Comparison of ENCODE assay signal across 9 cellular contexts in genomic region chr12:109763201-109763841, GRCh38. TPM values are rescaled to one million over a fixed set of nuclear protein-coding genes. Genes with fewer than 3 reads are reported as not detected.
DNase-seq lines count a peak whose midpoint lies in the region; ATAC-seq and TF ChIP-seq lines count a peak whose summit lies in the region.
"Had no signal": no experiment of that assay in that cellular context is flagged by ENCODE, and none has a peak within 500 bp of the region (broad histone marks: within the 10 kb centered on the region; RNA-seq: fewer than 3 reads in every experiment).

No MANE protein-coding gene starts in this region.

- DNase-seq in activated T-cell treated with anti-CD3 and anti-CD28 coated beads, Interleukin-2, amount 50 U/mL, for 4 hours: no peak
- no peak for DNase-seq in activated T-cell treated with anti-CD3 and anti-CD28 coated beads, Interleukin-2, amount 50 U/mL, for 1 hour
- DNase-seq in T1000 (lab: John Stamatoyannopoulos, UW): peak; percentile 35
- peak; percentile 32 for DNase-seq in fibroblast of peridontal ligament (ENCODE audit: extremely low read depth)
- DNase-seq in type B pancreatic cell (ENCODE audit: extremely low spot score, unreplicated experiment): peak; percentile 10
- DNase-seq in DMS153 treated with DMSO at 0.1 percent for 48 hours (lab: John Stamatoyannopoulos, UW; ENCODE audit: unreplicated experiment): no peak
- DNase-seq in esophagus squamous epithelium (lab: John Stamatoyannopoulos, UW): no peak

- peak overlapping the region; percentile 71 for H3K27ac Mint-ChIP-seq in type B pancreatic cell

- H3K27me3 ChIP-seq in esophagus squamous epithelium: peaks cover 0 to 7% (median 0%) of the 10 kb centered on the region in 4 donors
- H3K27me3 ChIP-seq: BLaER1 had no signal

- intact Hi-C loops in esophagus squamous epithelium (cut with DNase I): no loop called here

- ATAC-seq in activated T-cell treated with anti-CD3 and anti-CD28 coated beads, Interleukin-2, amount 50 U/mL, for 4 hours: peak; percentile 35 to 37
- no peak for ATAC-seq in GM21737 (IDR thresholded peaks at IDR 0.05; ENCODE audit: unreplicated experiment)

- H3K36me3 ChIP-seq in esophagus squamous epithelium: no peaks in the 10 kb centered on the region
- H3K36me3 ChIP-seq: BLaER1 had no signal

- H3K4me3 Mint-ChIP-seq in activated T-cell treated with anti-CD3 and anti-CD28 coated beads, Interleukin-2, amount 50 U/mL, for 4 hours: no peak overlapping the region
- no peak overlapping the region for H3K4me3 Mint-ChIP-seq in type B pancreatic cell

- TF ChIP-seq CTCF in type B pancreatic cell (conservative IDR thresholded peaks at IDR 0.05): no peak
- TF ChIP-seq CTCF in esophagus squamous epithelium (IDR thresholded peaks at IDR 0.05): no peak

- H3K36me3 Mint-ChIP-seq in activated T-cell treated with anti-CD3 and anti-CD28 coated beads, Interleukin-2, amount 50 U/mL, for 4 hours (ENCODE audit: insufficient read depth): no peaks in the 10 kb centered on the region
- H3K36me3 Mint-ChIP-seq in type B pancreatic cell: no peaks in the 10 kb centered on the region

- H3K4me1 ChIP-seq in esophagus squamous epithelium: peaks cover 0 to 6% (median 0%) of the 10 kb centered on the region in 3 donors

- peaks cover 2% of the 10 kb centered on the region for H3K4me1 Mint-ChIP-seq in activated T-cell treated with anti-CD3 and anti-CD28 coated beads, Interleukin-2, amount 50 U/mL, for 4 hours (ENCODE audit: low read depth)
- peaks cover 4% of the 10 kb centered on the region for H3K4me1 Mint-ChIP-seq in type B pancreatic cell (ENCODE audit: unreplicated experiment)

- H3K4me3 ChIP-seq in esophagus squamous epithelium: no peak overlapping the region
- H3K4me3 ChIP-seq: BLaER1 had no signal

- H3K9me3 Mint-ChIP-seq in activated T-cell treated with anti-CD3 and anti-CD28 coated beads, Interleukin-2, amount 50 U/mL, for 4 hours: peaks cover 5% of the 10 kb centered on the region
- no peaks in the 10 kb centered on the region for H3K9me3 Mint-ChIP-seq in type B pancreatic cell

- 20 to 50% methylated on average over 1 to 3 of the region's 3 CpGs for WGBS in esophagus squamous epithelium, 2 donors

- no peaks in the 10 kb centered on the region for H3K27me3 Mint-ChIP-seq in activated T-cell treated with anti-CD3 and anti-CD28 coated beads, Interleukin-2, amount 50 U/mL, for 4 hours (ENCODE audit: low read depth)
- H3K27me3 Mint-ChIP-seq in type B pancreatic cell: no peaks in the 10 kb centered on the region

- H3K9me3 ChIP-seq in esophagus squamous epithelium: peaks cover 0 to 6% (median 0%) of the 10 kb centered on the region in 3 donors

- peak overlapping the region in 2 of 4 donors; percentile 9 to 38 for H3K27ac ChIP-seq in esophagus squamous epithelium
- H3K27ac ChIP-seq: BLaER1 had no signal

- no peak for TF ChIP-seq POLR2A in esophagus squamous epithelium (IDR thresholded peaks at IDR 0.05)

RNA-seq across cellular contexts. Expression of gene FAM222A, which starts 49.7 kb away (rescaled TPM):
- total RNA-seq in activated T-cell treated with anti-CD3 and anti-CD28 coated beads, Interleukin-2, amount 50 U/mL, for 4 hours: 1 to 10 TPM; 4.2 to 6.7 (median 4.8) TPM
- 7.9 and 11.5 TPM in 2 replicates for total RNA-seq in type B pancreatic cell (ENCODE audit: low replicate concordance)
- total RNA-seq in esophagus squamous epithelium: 1 to 10 TPM in 3 of 4 donors, under 1 TPM in 1; 0.57 to 9.3 (median 5.0) TPM

Comparison
In these comparisons a context has a peak if more than half of its experiments do, and no peak if none do; other contexts are left out.
1. DNase-seq: peak in T1000 (single experiment), fibroblast of peridontal ligament (single experiment) and type B pancreatic cell (single experiment); none in activated T-cell treated with anti-CD3 and anti-CD28 coated beads, Interleukin-2, amount 50 U/mL, for 4 hours (single experiment), activated T-cell treated with anti-CD3 and anti-CD28 coated beads, Interleukin-2, amount 50 U/mL, for 1 hour (single experiment), DMS153 treated with DMSO at 0.1 percent for 48 hours (single experiment) and esophagus squamous epithelium (single experiment).